25 cellular contexts compared by ENCODE assay signal in the genomic region with DNA sequence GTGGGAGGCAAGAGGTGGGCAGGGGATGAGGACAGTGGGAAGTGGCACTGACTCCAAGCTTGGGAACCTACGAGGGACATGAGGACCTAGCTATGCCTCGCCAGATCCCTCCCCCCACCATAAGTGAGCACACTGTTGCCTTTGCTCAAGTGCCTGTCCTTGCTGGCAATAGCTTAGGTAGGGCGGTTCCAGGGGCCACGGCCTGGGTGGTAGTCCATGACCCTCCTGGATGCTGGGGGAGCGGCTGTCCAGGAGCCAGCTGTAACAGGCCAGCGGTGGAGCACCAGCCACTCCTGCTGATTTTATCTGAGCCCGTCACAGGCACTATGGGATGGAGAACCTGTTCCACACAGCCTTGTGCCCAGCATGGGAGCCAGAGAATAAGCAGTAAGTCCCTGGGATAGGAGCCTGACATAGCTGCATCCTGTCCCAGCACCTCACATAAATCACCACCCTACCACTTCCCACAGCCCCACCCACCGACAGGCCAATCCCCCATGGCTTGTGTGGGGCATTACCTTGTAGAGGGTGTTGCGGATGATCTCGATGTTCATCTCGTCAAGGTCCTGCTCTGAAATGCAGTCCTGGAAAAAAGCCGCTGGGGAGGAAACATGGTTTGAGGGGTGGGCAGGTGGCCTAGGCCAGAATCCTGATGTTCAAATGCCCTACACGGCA. TPM values are rescaled to one million over a fixed set of nuclear protein-coding genes. Genes with fewer than 3 reads are reported as not detected.
A peak's percentile ranks its signal among the peaks of the same experiment; 100 is the strongest.
DNase-seq lines count a peak whose midpoint lies in the region; ATAC-seq and TF ChIP-seq lines count a peak whose summit lies in the region.
"Had no signal": no experiment of that assay in that cellular context is flagged by ENCODE, and none has a peak within 500 bp of the region (broad histone marks: within the 10 kb centered on the region; RNA-seq: fewer than 3 reads in every experiment).

No MANE protein-coding gene starts in this region.

- H2AFZ ChIP-seq in mammary epithelial cell (ENCODE audit: low read depth, low read length), result no peak overlapping the region

- WGBS in mammary epithelial cell (ENCODE audit: low coverage, missing lambda C conversion rate), result 95% methylated on average over 12 of the region's 13 CpGs

- in situ Hi-C loops in mammary epithelial cell (cut with MboI; ENCODE audit: low sequenced_read_pairs in 2 of 2) (no loop called here), gastrocnemius medialis (cut with MboI; ENCODE audit: low sequenced_read_pairs in 4 of 4) (no loop called here)

- CTCF ChIA-PET in mammary epithelial cell (lab: Charles Lee; ENCODE audit: low non-redundant PET), result no interaction called here
- CTCF ChIA-PET in activated CD8-positive, alpha-beta T cell treated with anti-CD3 and anti-CD28 coated beads, Interleukin-2, amount 10 ng/mL, durations not matched to agents 7 days and 5 days (lab: Charles Lee), result interaction anchor here (1.1 to 3.0 kb wide), 2 partner anchors 15 to 28 kb away, joined by 3 to 22 read pairs; no protein-coding TSS in a partner anchor

- H3K4me2 ChIP-seq in mammary epithelial cell (ENCODE audit: insufficient read depth, low read depth, low read length), result no peak overlapping the region

- no peaks in the 10 kb centered on the region for H3K27me3 ChIP-seq in breast epithelium
- no peaks in the 10 kb centered on the region for H3K27me3 ChIP-seq in mammary epithelial cell (ENCODE audit: insufficient read depth, low read length)
- no peaks in the 10 kb centered on the region for H3K27me3 ChIP-seq in lower lobe of right lung (ENCODE audit: low read depth)
- no peaks in the 10 kb centered on the region for H3K27me3 ChIP-seq in gastrocnemius medialis
- H3K27me3 ChIP-seq in vagina, result no peaks in the 10 kb centered on the region

- intact Hi-C loops in breast epithelium (cut with DNase I; ENCODE audit: low total_unique reads) (no loop called here), mammary epithelial cell (cut with micrococcal nuclease) (no loop called here), lower lobe of right lung (cut with DNase I) (no loop called here), gastrocnemius medialis (cut with DNase I; ENCODE audit: low total_unique reads) (no loop called here), vagina (cut with DNase I) (no loop called here)

- H3K36me3 Mint-ChIP-seq in activated CD8-positive, alpha-beta T cell treated with anti-CD3 and anti-CD28 coated beads, Interleukin-2, amount 10 ng/mL, durations not matched to agents 7 days and 5 days (ENCODE audit: low read depth), result peaks cover 7% of the 10 kb centered on the region

- DNase-seq in breast epithelium (ENCODE audit: low spot score in 2 of 2) (no peak), mammary epithelial cell (no peak), lower lobe of right lung (no peak), gastrocnemius medialis (no peak), vagina (ENCODE audit: extremely low spot score in 2 of 2) (no peak), NCI-H128 (lab: John Stamatoyannopoulos, UW; ENCODE audit: unreplicated experiment) (no peak)
- DNase-seq in activated CD8-positive, alpha-beta T cell treated with anti-CD3 and anti-CD28 coated beads, Interleukin-2, amount 10 ng/mL, durations not matched to agents 7 days and 5 days, result no peak
- DNase-seq: 8988T; activated CD4-positive, alpha-beta T cell treated with anti-CD3 and anti-CD28 coated beads, Interleukin-2, amount 50 U/mL, for 1 hour; CD8-positive, alpha-beta memory T cell; central memory CD4-positive, alpha-beta T cell; dermis blood vessel endothelial cell; GDM1; glutamatergic neuron; NCI-H1436; stimulated activated CD4-positive, alpha-beta T cell treated with anti-CD3 and anti-CD28 coated beads, Interleukin-4, amount 100 ng/mL, for 1 hour had no signal

- ATAC-seq in lower lobe of right lung (no peak), gastrocnemius medialis (no peak), GM18868 (IDR thresholded peaks at IDR 0.05; ENCODE audit: unreplicated experiment) (no peak)
- ATAC-seq in activated CD8-positive, alpha-beta T cell treated with anti-CD3 and anti-CD28 coated beads, Interleukin-2, amount 10 ng/mL, durations not matched to agents 7 days and 5 days, result no peak
- ATAC-seq: activated naive CD4-positive, alpha-beta T cell treated with anti-CD3 and anti-CD28 coated beads, Interleukin-2, amount 50 U/mL, for 72 hours; activated T-helper 17 cell treated with anti-CD3 and anti-CD28 coated beads, Interleukin-2, amount 50 U/mL, for 72 hours; stimulated activated memory B cell treated with anti-CD40 and anti-IgM and Interleukin-4, amounts not matched to agents 10 μg/mL and 1 μg/mL and 100 μg/mL, for 72 hours had no signal

- H3K4me1 ChIP-seq in breast epithelium, result peaks cover 24 to 54% of the 10 kb centered on the region in 2 donors
- no peaks in the 10 kb centered on the region for H3K4me1 ChIP-seq in mammary epithelial cell (ENCODE audit: insufficient read depth, low read length)
- H3K4me1 ChIP-seq in lower lobe of right lung, result peaks cover 65% of the 10 kb centered on the region
- H3K4me1 ChIP-seq in gastrocnemius medialis, result peaks cover 64 to 70% of the 10 kb centered on the region in 2 donors
- H3K4me1 ChIP-seq in vagina, result peaks cover 84% of the 10 kb centered on the region

- peaks cover 7% of the 10 kb centered on the region for H3K4me1 Mint-ChIP-seq in activated CD8-positive, alpha-beta T cell treated with anti-CD3 and anti-CD28 coated beads, Interleukin-2, amount 10 ng/mL, durations not matched to agents 7 days and 5 days (ENCODE audit: low read depth)

- TF ChIP-seq POLR2A in breast epithelium (IDR thresholded peaks at IDR 0.05), result no peak
- TF ChIP-seq POLR2A in gastrocnemius medialis (IDR thresholded peaks at IDR 0.05), result no peak
- no peak for TF ChIP-seq POLR2A in vagina (IDR thresholded peaks at IDR 0.05)

- TF ChIP-seq CTCF in breast epithelium (IDR thresholded peaks at IDR 0.05) (no peak), mammary epithelial cell (conservative IDR thresholded peaks at IDR 0.05 in 1 of 2, IDR thresholded peaks at IDR 0.05 in 1 of 2; ENCODE audit: extremely low read depth in 1 of 2, insufficient read depth in 1 of 2, low read depth in 1 of 2, low read length in 2 of 2) (no peak), lower lobe of right lung (IDR thresholded peaks at IDR 0.05) (no peak), gastrocnemius medialis (IDR thresholded peaks at IDR 0.05 in 4 of 5, conservative IDR thresholded peaks at IDR 0.05 in 1 of 5) (no peak), vagina (IDR thresholded peaks at IDR 0.05) (no peak)

- H3K4me3 ChIP-seq in breast epithelium, result no peak overlapping the region
- no peak overlapping the region for H3K4me3 ChIP-seq in mammary epithelial cell (replicated peaks in 1 of 3; ENCODE audit: insufficient read depth in 1 of 3, low read depth in 2 of 3, low read length in 3 of 3)
- H3K4me3 ChIP-seq in lower lobe of right lung, result no peak overlapping the region
- H3K4me3 ChIP-seq in gastrocnemius medialis, result no peak overlapping the region
- H3K4me3 ChIP-seq in vagina, result no peak overlapping the region
- H3K4me3 ChIP-seq: thoracic aorta had no signal

- H3K79me2 ChIP-seq in mammary epithelial cell (ENCODE audit: insufficient read depth, low read length), result peaks cover 18% of the 10 kb centered on the region

- H3K9me3 ChIP-seq in breast epithelium, result no peaks in the 10 kb centered on the region
- no peaks in the 10 kb centered on the region for H3K9me3 ChIP-seq in mammary epithelial cell (replicated peaks; ENCODE audit: insufficient read depth, low read length)
- H3K9me3 ChIP-seq in lower lobe of right lung, result no peaks in the 10 kb centered on the region
- H3K9me3 ChIP-seq in gastrocnemius medialis, result no peaks in the 10 kb centered on the region
- no peaks in the 10 kb centered on the region for H3K9me3 ChIP-seq in vagina
- H3K9me3 ChIP-seq: thoracic aorta had no signal

- no peaks in the 10 kb centered on the region for H3K9me3 Mint-ChIP-seq in activated CD8-positive, alpha-beta T cell treated with anti-CD3 and anti-CD28 coated beads, Interleukin-2, amount 10 ng/mL, durations not matched to agents 7 days and 5 days (ENCODE audit: insufficient read depth)
- H3K9me3 Mint-ChIP-seq: activated naive CD4-positive, alpha-beta T cell treated with anti-CD3 and anti-CD28 coated beads, Interleukin-2, amount 50 U/mL, for 72 hours; activated T-helper 17 cell treated with anti-CD3 and anti-CD28 coated beads, Interleukin-2, amount 50 U/mL, for 72 hours; CD8-positive, alpha-beta memory T cell; stimulated activated memory B cell treated with anti-CD40 and anti-IgM and Interleukin-4, amounts not matched to agents 10 μg/mL and 1 μg/mL and 100 μg/mL, for 72 hours had no signal

- dilution Hi-C loops in mammary epithelial cell (cut with HindIII; ENCODE audit: low sequenced_read_pairs), result loop anchor here (5.0 kb wide), 2 partner anchors 55 to 180 kb away; no protein-coding TSS in a partner anchor

- H3K27ac Mint-ChIP-seq in activated CD8-positive, alpha-beta T cell treated with anti-CD3 and anti-CD28 coated beads, Interleukin-2, amount 10 ng/mL, durations not matched to agents 7 days and 5 days, result no peak overlapping the region
- H3K27ac Mint-ChIP-seq: stimulated activated memory B cell treated with anti-CD40 and anti-IgM and Interleukin-4, amounts not matched to agents 10 μg/mL and 1 μg/mL and 100 μg/mL, for 72 hours had no signal

- no peaks in the 10 kb centered on the region for H4K20me1 ChIP-seq in mammary epithelial cell (ENCODE audit: insufficient read depth, low read length)

- H3K36me3 ChIP-seq in breast epithelium (no peaks in the 10 kb centered on the region), mammary epithelial cell (ENCODE audit: insufficient read depth, low read length) (peaks cover 9% of the 10 kb centered on the region), lower lobe of right lung (peaks cover 95% of the 10 kb centered on the region), gastrocnemius medialis (peaks cover 0 to 19% of the 10 kb centered on the region in 2 donors), vagina (peaks cover 0 to 16% of the 10 kb centered on the region in 2 donors)

- POLR2A ChIA-PET in activated CD8-positive, alpha-beta T cell treated with anti-CD3 and anti-CD28 coated beads, Interleukin-2, amount 10 ng/mL, durations not matched to agents 7 days and 5 days (lab: Charles Lee), result no interaction called here

- H3K9ac ChIP-seq in mammary epithelial cell (ENCODE audit: insufficient read depth, low read length), result no peak overlapping the region

- BruUV-seq in mammary epithelial cell (replicated peaks; lab: Mats Ljungman, UMichigan), result no TSS peak

- H3K27ac ChIP-seq in breast epithelium, result peak overlapping the region; percentile 66 to 87
- no peak overlapping the region for H3K27ac ChIP-seq in mammary epithelial cell (ENCODE audit: insufficient read depth, low read depth, low read length)
- H3K27ac ChIP-seq in lower lobe of right lung, result peak overlapping the region; percentile 38
- peak overlapping the region; percentile 11 to 66 (median 38) for H3K27ac ChIP-seq in gastrocnemius medialis
- peak overlapping the region; percentile 67 for H3K27ac ChIP-seq in vagina
- H3K27ac ChIP-seq: thoracic aorta had no signal

- H3K27me3 Mint-ChIP-seq in activated CD8-positive, alpha-beta T cell treated with anti-CD3 and anti-CD28 coated beads, Interleukin-2, amount 10 ng/mL, durations not matched to agents 7 days and 5 days (ENCODE audit: low read depth), result no peaks in the 10 kb centered on the region
- H3K27me3 Mint-ChIP-seq: activated T-helper 17 cell treated with anti-CD3 and anti-CD28 coated beads, Interleukin-2, amount 50 U/mL, for 72 hours; CD8-positive, alpha-beta memory T cell; stimulated activated memory B cell treated with anti-CD40 and anti-IgM and Interleukin-4, amounts not matched to agents 10 μg/mL and 1 μg/mL and 100 μg/mL, for 72 hours had no signal

- H3K4me3 Mint-ChIP-seq in activated CD8-positive, alpha-beta T cell treated with anti-CD3 and anti-CD28 coated beads, Interleukin-2, amount 10 ng/mL, durations not matched to agents 7 days and 5 days, result no peak overlapping the region
- H3K4me3 Mint-ChIP-seq: activated T-helper 17 cell treated with anti-CD3 and anti-CD28 coated beads, Interleukin-2, amount 50 U/mL, for 72 hours; stimulated activated memory B cell treated with anti-CD40 and anti-IgM and Interleukin-4, amounts not matched to agents 10 μg/mL and 1 μg/mL and 100 μg/mL, for 72 hours had no signal

RNA-seq across cellular contexts. Expression of a gene that starts 11.8 kb away (rescaled TPM):
- total RNA-seq in breast epithelium (10 to 100 TPM in 2 of 3 donors, under 1 TPM in 1; 0.32 to 66.9 (median 10.2) TPM), mammary epithelial cell (1 to 10 TPM in 1 of 2 donors, under 1 TPM in 1; 0.56 to 1.8 TPM), lower lobe of right lung (2.9 TPM), gastrocnemius medialis (1 to 10 TPM in 2 of 4 donors, not detected in 2; 2.3 to 4.1 TPM), vagina (30.2 TPM)
- 1.00 TPM for polyA plus RNA-seq in mammary epithelial cell
- not detected for polyA minus RNA-seq in mammary epithelial cell
- total RNA-seq in activated CD8-positive, alpha-beta T cell treated with anti-CD3 and anti-CD28 coated beads, Interleukin-2, amount 10 ng/mL, durations not matched to agents 7 days and 5 days, result not detected
- total RNA-seq: dermis blood vessel endothelial cell, lung microvascular endothelial cell, thoracic aorta had no signal
- polyA plus RNA-seq: CD8-positive, alpha-beta memory T cell had no signal

RNA-seq across cellular contexts. Expression of a gene that starts 26.4 kb away (rescaled TPM):
- total RNA-seq in breast epithelium, result 10 to 100 TPM; 17.4 to 20.3 (median 19.3) TPM
- total RNA-seq in mammary epithelial cell, result 1 to 10 TPM; 5.3 to 6.3 TPM
- 2.4 TPM for polyA plus RNA-seq in mammary epithelial cell
- polyA minus RNA-seq in mammary epithelial cell, result 0.88 TPM
- 18.9 TPM for total RNA-seq in lower lobe of right lung
- 10 to 100 TPM in 1 of 4 donors, 1 to 10 TPM in 3; 4.4 to 11.0 (median 8.9) TPM for total RNA-seq in gastrocnemius medialis
- 22.3 TPM for total RNA-seq in vagina
- total RNA-seq in activated CD8-positive, alpha-beta T cell treated with anti-CD3 and anti-CD28 coated beads, Interleukin-2, amount 10 ng/mL, durations not matched to agents 7 days and 5 days, result under 1 TPM in 1 of 2 experiments, not detected in 1; 0.26 TPM

RNA-seq across cellular contexts. Expression of a gene that starts 38.2 kb away (rescaled TPM):
- total RNA-seq in breast epithelium, result 100 to 1,000 TPM; 101 to 122 (median 104) TPM
- 100 to 1,000 TPM in 1 of 2 donors, 10 to 100 TPM in 1; 93.3 to 124 TPM for total RNA-seq in mammary epithelial cell
- polyA plus RNA-seq in mammary epithelial cell, result 268 TPM
- polyA minus RNA-seq in mammary epithelial cell, result 279 TPM
- total RNA-seq in lower lobe of right lung, result 175 TPM
- total RNA-seq in gastrocnemius medialis, result 100 to 1,000 TPM; 117 to 211 (median 157) TPM
- total RNA-seq in vagina, result 110 TPM
- total RNA-seq in activated CD8-positive, alpha-beta T cell treated with anti-CD3 and anti-CD28 coated beads, Interleukin-2, amount 10 ng/mL, durations not matched to agents 7 days and 5 days, result 10 to 100 TPM; 52.7 to 58.1 TPM

RNA-seq across cellular contexts. Expression of a gene that starts 40.6 kb away (rescaled TPM):
- not detected for total RNA-seq in breast epithelium
- not detected for total RNA-seq in mammary epithelial cell
- not detected for polyA plus RNA-seq in mammary epithelial cell
- not detected for polyA minus RNA-seq in mammary epithelial cell
- total RNA-seq in lower lobe of right lung, result 8.5 TPM
- total RNA-seq in gastrocnemius medialis, result not detected
- total RNA-seq in vagina, result not detected
- total RNA-seq in activated CD8-positive, alpha-beta T cell treated with anti-CD3 and anti-CD28 coated beads, Interleukin-2, amount 10 ng/mL, durations not matched to agents 7 days and 5 days, result not detected
- total RNA-seq: activated T-helper 17 cell treated with anti-CD3 and anti-CD28 coated beads, Interleukin-2, amount 50 U/mL, for 72 hours; aorta; CD8-positive, alpha-beta memory T cell; dermis blood vessel endothelial cell; lung microvascular endothelial cell; renal cortical epithelial cell; thoracic aorta had no signal
- polyA plus RNA-seq: CD8-positive, alpha-beta memory T cell; keratinocyte had no signal

RNA-seq across cellular contexts. Expression of a gene that starts 49.4 kb away (rescaled TPM):
- total RNA-seq in breast epithelium (1 to 10 TPM; 1.3 to 6.9 (median 3.6) TPM), mammary epithelial cell (not detected), lower lobe of right lung (123 TPM), gastrocnemius medialis (10 to 100 TPM in 2 of 4 donors, 1 to 10 TPM in 2; 2.2 to 31.9 (median 7.1) TPM), vagina (28.2 TPM)
- polyA plus RNA-seq in mammary epithelial cell, result 0.14 TPM
- polyA minus RNA-seq in mammary epithelial cell, result not detected
- not detected for total RNA-seq in activated CD8-positive, alpha-beta T cell treated with anti-CD3 and anti-CD28 coated beads, Interleukin-2, amount 10 ng/mL, durations not matched to agents 7 days and 5 days
- total RNA-seq: activated naive CD4-positive, alpha-beta T cell treated with anti-CD3 and anti-CD28 coated beads, Interleukin-2, amount 50 U/mL, for 72 hours; CD8-positive, alpha-beta memory T cell; dermis blood vessel endothelial cell; lung microvascular endothelial cell had no signal
- polyA plus RNA-seq: CD8-positive, alpha-beta memory T cell had no signal

Comparison
In these comparisons a context has a peak if more than half of its experiments do, and no peak if none do; other contexts are left out.
1. RNA of a gene that starts 26.4 kb away (total RNA-seq): 22.3 TPM in vagina (single experiment), 17.4 to 20.3 TPM in breast epithelium, 18.9 TPM in lower lobe of right lung (single experiment), 4.4 to 11.0 TPM in gastrocnemius medialis and 5.3 to 6.3 TPM in mammary epithelial cell; 0.26 TPM in activated CD8-positive, alpha-beta T cell treated with anti-CD3 and anti-CD28 coated beads, Interleukin-2, amount 10 ng/mL, durations not matched to agents 7 days and 5 days; every median in the first group is over 4 times any median in the second.